Comparison of ENCODE assay signal across 9 cellular contexts in the genomic region with DNA sequence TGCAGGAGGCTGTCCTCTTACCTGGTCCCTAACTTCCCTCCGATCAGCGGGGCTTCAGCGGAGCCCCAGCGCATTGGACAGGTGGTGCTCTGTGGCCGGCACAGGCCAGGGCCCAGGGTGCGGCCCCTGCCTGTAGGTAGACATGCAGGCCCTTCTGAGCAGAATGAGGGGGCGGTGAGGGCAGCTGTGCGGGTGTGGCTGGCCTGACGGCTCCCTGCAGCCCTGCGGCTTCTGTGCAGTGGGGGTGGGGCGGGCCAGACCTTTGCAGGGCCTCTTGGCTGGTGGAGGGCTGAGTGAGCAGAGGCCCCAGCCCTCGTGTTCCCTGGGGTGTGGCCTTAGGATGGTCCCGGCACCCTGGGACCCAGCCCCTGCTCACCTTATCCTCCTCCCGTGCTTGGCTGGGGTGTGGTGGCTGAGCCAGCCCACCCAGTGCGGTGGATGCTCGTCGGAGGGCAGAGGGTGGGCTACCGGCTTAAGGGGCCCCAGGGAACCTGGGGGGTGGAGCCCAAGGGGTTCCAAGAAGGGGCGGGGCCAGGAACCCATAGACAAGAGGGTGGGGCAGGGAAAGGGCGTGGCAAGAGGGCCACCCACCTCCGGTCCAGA. TPM values are rescaled to one million over a fixed set of nuclear protein-coding genes. Genes with fewer than 3 reads are reported as not detected.
DNase-seq lines count a peak whose midpoint lies in the region; ATAC-seq and TF ChIP-seq lines count a peak whose summit lies in the region.
"Had no signal": no experiment of that assay in that cellular context is flagged by ENCODE, and none has a peak within 500 bp of the region (broad histone marks: within the 10 kb centered on the region; RNA-seq: fewer than 3 reads in every experiment).

No MANE protein-coding gene starts in this region.

- H3K79me1 ChIP-seq in mesendoderm (ENCODE audit: low read length): peaks cover 5% of the 10 kb centered on the region

- H3K4me1 Mint-ChIP-seq in CD8-positive, alpha-beta memory T cell: peaks cover 14 to 22% (median 18%) of the 10 kb centered on the region in 3 donors
- H3K4me1 Mint-ChIP-seq in stimulated activated effector memory CD8-positive, alpha-beta T cell treated with anti-CD3 and anti-CD28 coated beads, Interleukin-12 subunit alpha, Interleukin-12 subunit beta, amount 100 ng/mL, for 72 hours: peaks cover 25% of the 10 kb centered on the region

- no peak overlapping the region for H2BK15ac ChIP-seq in mesendoderm (replicated peaks; ENCODE audit: low read depth)

- H3K36me3 ChIP-seq in CD8-positive, alpha-beta memory T cell (ENCODE audit: insufficient read depth, low read length): no peaks in the 10 kb centered on the region
- H3K36me3 ChIP-seq in HUES6 (ENCODE audit: control insufficient read depth, insufficient read depth, low read length): peaks cover 65% of the 10 kb centered on the region
- peaks cover 10 to 12% of the 10 kb centered on the region in 2 donors for H3K36me3 ChIP-seq in ascending aorta
- H3K36me3 ChIP-seq in mesendoderm (ENCODE audit: control insufficient read depth, insufficient read depth, low read length): peaks cover 22% of the 10 kb centered on the region

- no peak for TF ChIP-seq CTCF in ascending aorta (IDR thresholded peaks at IDR 0.05)

- no peak overlapping the region for H3K27ac Mint-ChIP-seq in CD8-positive, alpha-beta memory T cell
- no peak overlapping the region for H3K27ac Mint-ChIP-seq in stimulated activated effector memory CD8-positive, alpha-beta T cell treated with anti-CD3 and anti-CD28 coated beads, Interleukin-12 subunit alpha, Interleukin-12 subunit beta, amount 100 ng/mL, for 72 hours

- DNase-seq in CD8-positive, alpha-beta memory T cell: no peak
- no peak for DNase-seq in ascending aorta (ENCODE audit: low spot score in 2 of 2)
- DNase-seq in mesendoderm: peak; percentile 61
- no peak for DNase-seq in 8988T
- DNase-seq in stimulated activated effector memory CD8-positive, alpha-beta T cell treated with anti-CD3 and anti-CD28 coated beads, Interleukin-12 subunit alpha, Interleukin-12 subunit beta, amount 100 ng/mL, for 72 hours (ENCODE audit: low spot score in 2 of 2): no peak
- DNase-seq in HPDE6-E6E7 (ENCODE audit: extremely low spot score): no peak

- ATAC-seq in stimulated activated effector memory CD8-positive, alpha-beta T cell treated with anti-CD3 and anti-CD28 coated beads, Interleukin-12 subunit alpha, Interleukin-12 subunit beta, amount 100 ng/mL, for 72 hours: no peak
- no peak for ATAC-seq in HG03442 (IDR thresholded peaks at IDR 0.05; ENCODE audit: unreplicated experiment)

- CTCF ChIA-PET in CD8-positive, alpha-beta memory T cell (lab: Charles Lee): no interaction called here

- peak overlapping the region; percentile 3 for H3K4me2 ChIP-seq in mesendoderm (ENCODE audit: low read length)

- peaks cover 21 to 27% of the 10 kb centered on the region in 2 donors for H3K27me3 Mint-ChIP-seq in CD8-positive, alpha-beta memory T cell

- peaks cover 18% of the 10 kb centered on the region for H3K27me3 ChIP-seq in CD8-positive, alpha-beta memory T cell (ENCODE audit: insufficient read depth, low read length, poor library complexity, severe bottlenecking)
- no peaks in the 10 kb centered on the region for H3K27me3 ChIP-seq in HUES6 (ENCODE audit: control insufficient read depth, insufficient read depth, low read length)
- H3K27me3 ChIP-seq in ascending aorta: no peaks in the 10 kb centered on the region
- no peaks in the 10 kb centered on the region for H3K27me3 ChIP-seq in mesendoderm (ENCODE audit: insufficient read depth, low read length, poor library complexity)

- WGBS in mesendoderm (ENCODE audit: extremely low coverage, insufficient coverage, low lambda C conversion rate): no CpG with 5 or more reads among the region's 21 CpGs

- H3K4me1 ChIP-seq in CD8-positive, alpha-beta memory T cell (ENCODE audit: insufficient read depth, low read length): peaks cover 21% of the 10 kb centered on the region
- H3K4me1 ChIP-seq in HUES6 (ENCODE audit: control insufficient read depth, insufficient read depth, low read length): peaks cover 41% of the 10 kb centered on the region
- H3K4me1 ChIP-seq in ascending aorta: peaks cover 7 to 27% of the 10 kb centered on the region in 2 donors
- peaks cover 15% of the 10 kb centered on the region for H3K4me1 ChIP-seq in mesendoderm (ENCODE audit: control insufficient read depth, low read depth, low read length)

- H4K5ac ChIP-seq in mesendoderm (ENCODE audit: low read length): no peak overlapping the region

- no peak overlapping the region for H3K4ac ChIP-seq in mesendoderm (ENCODE audit: low read depth, low read length)

- H2BK120ac ChIP-seq in mesendoderm (ENCODE audit: low read depth, low read length): no peak overlapping the region

- H3K36me3 Mint-ChIP-seq in CD8-positive, alpha-beta memory T cell: no peaks in the 10 kb centered on the region
- peaks cover 28% of the 10 kb centered on the region for H3K36me3 Mint-ChIP-seq in stimulated activated effector memory CD8-positive, alpha-beta T cell treated with anti-CD3 and anti-CD28 coated beads, Interleukin-12 subunit alpha, Interleukin-12 subunit beta, amount 100 ng/mL, for 72 hours

- peaks cover 89% of the 10 kb centered on the region for H3K79me2 ChIP-seq in mesendoderm (ENCODE audit: control insufficient read depth, insufficient read depth, low read length)

- peak overlapping the region; percentile 38 for H3K27ac ChIP-seq in CD8-positive, alpha-beta memory T cell (ENCODE audit: low read depth, low read length)
- H3K27ac ChIP-seq in HUES6 (ENCODE audit: low read depth, low read length) (peak overlapping the region; percentile 17; the same call in 1 of the 2 replicates), ascending aorta (peak overlapping the region; percentile 44 to 46), mesendoderm (ENCODE audit: low read depth, low read length) (no peak overlapping the region)
- H3K27ac ChIP-seq: Peyer's patch had no signal

- H3K9me3 ChIP-seq in CD8-positive, alpha-beta memory T cell (ENCODE audit: low read length): no peaks in the 10 kb centered on the region
- H3K9me3 ChIP-seq in HUES6 (ENCODE audit: control insufficient read depth, insufficient read depth, low read depth, low read length) (no peaks in the 10 kb centered on the region), ascending aorta (no peaks in the 10 kb centered on the region)
- H3K9me3 ChIP-seq: Peyer's patch had no signal

- no peak overlapping the region for H3K4me3 Mint-ChIP-seq in CD8-positive, alpha-beta memory T cell
- no peak overlapping the region for H3K4me3 Mint-ChIP-seq in stimulated activated effector memory CD8-positive, alpha-beta T cell treated with anti-CD3 and anti-CD28 coated beads, Interleukin-12 subunit alpha, Interleukin-12 subunit beta, amount 100 ng/mL, for 72 hours

- H2AK5ac ChIP-seq in mesendoderm (ENCODE audit: low read length): no peak overlapping the region

- peak overlapping the region; percentile 80 for H3K56ac ChIP-seq in mesendoderm (ENCODE audit: low read length)

- POLR2A ChIA-PET in CD8-positive, alpha-beta memory T cell (lab: Charles Lee): no interaction called here

- peaks cover 0 to 2% (median 0%) of the 10 kb centered on the region in 5 donors for H3K9me3 Mint-ChIP-seq in CD8-positive, alpha-beta memory T cell
- no peaks in the 10 kb centered on the region for H3K9me3 Mint-ChIP-seq in stimulated activated effector memory CD8-positive, alpha-beta T cell treated with anti-CD3 and anti-CD28 coated beads, Interleukin-12 subunit alpha, Interleukin-12 subunit beta, amount 100 ng/mL, for 72 hours

- no peak overlapping the region for H2BK5ac ChIP-seq in mesendoderm (ENCODE audit: low read length)

- no peak overlapping the region for H4K8ac ChIP-seq in mesendoderm (ENCODE audit: low read depth, low read length)

- intact Hi-C loops in ascending aorta (cut with DNase I): no loop called here

- H3K4me3 ChIP-seq in CD8-positive, alpha-beta memory T cell (ENCODE audit: low read length): no peak overlapping the region
- peak overlapping the region; percentile 40; the same call in 1 of the 2 replicates for H3K4me3 ChIP-seq in HUES6 (ENCODE audit: low read depth, low read length)
- no peak overlapping the region for H3K4me3 ChIP-seq in ascending aorta
- H3K4me3 ChIP-seq in mesendoderm (ENCODE audit: low read length): no peak overlapping the region
- H3K4me3 ChIP-seq: Peyer's patch had no signal

- no peak overlapping the region for H3K23ac ChIP-seq in mesendoderm (ENCODE audit: low read length)

- H3K18ac ChIP-seq in mesendoderm (ENCODE audit: low read length): no peak overlapping the region

- peak overlapping the region; percentile 50 for H3K9ac ChIP-seq in HUES6 (ENCODE audit: low read length)
- peak overlapping the region; percentile 61 for H3K9ac ChIP-seq in mesendoderm (ENCODE audit: low read length)

RNA-seq across cellular contexts. Expression of a gene that starts 6.3 kb away (rescaled TPM):
- 1 to 10 TPM; 4.8 to 5.7 TPM for total RNA-seq in CD8-positive, alpha-beta memory T cell
- 0.37 TPM for polyA plus RNA-seq in CD8-positive, alpha-beta memory T cell
- 129 TPM for total RNA-seq in ascending aorta
- polyA plus RNA-seq in mesendoderm (2013, experiment 1 of 2): 429 TPM
- 421 TPM for polyA plus RNA-seq in mesendoderm (2013, experiment 2 of 2)

Comparison
In these comparisons a context has a peak if more than half of its experiments do, and no peak if none do; other contexts are left out.
1. RNA of a gene that starts 6.3 kb away (total RNA-seq): 129 TPM in ascending aorta (single experiment); 4.8 to 5.7 TPM in CD8-positive, alpha-beta memory T cell; every median in the first group is over 10 times any median in the second.